In genomic region chr1:28915036-28915895, GRCh38 we compare ENCODE assay signal across 8 cellular contexts. TPM values are rescaled to one million over a fixed set of nuclear protein-coding genes. Genes with fewer than 3 reads are reported as not detected.
A peak's percentile ranks its signal among the peaks of the same experiment; 100 is the strongest.
DNase-seq lines count a peak whose midpoint lies in the region; ATAC-seq and TF ChIP-seq lines count a peak whose summit lies in the region.

No MANE protein-coding gene starts in this region.

- DNase-seq in GM06990 (ENCODE audit: extremely low read depth, insufficient read length), result peak; percentile 69
- peak in 1 of 2 experiments; percentile 55 for DNase-seq in SJSA1 (ENCODE audit: low read depth in 1 of 2, low spot score in 2 of 2)
- DNase-seq in activated naive CD8-positive, alpha-beta T cell treated with anti-CD3 and anti-CD28 coated beads, Interleukin-2, amount 10 ng/mL, durations not matched to agents 7 days and 5 days, result no peak
- DNase-seq in iPS DF 19.7 (ENCODE audit: low read depth, low spot score), result peak; percentile 35
- no peak for DNase-seq in occipital lobe (lab: John Stamatoyannopoulos, UW)

- POLR2A ChIA-PET in activated naive CD8-positive, alpha-beta T cell treated with anti-CD3 and anti-CD28 coated beads, Interleukin-2, amount 10 ng/mL, durations not matched to agents 7 days and 5 days (lab: Charles Lee), result interaction anchor here (1.1 to 3.8 kb wide), 9 partner anchors 9 to 267 kb away, joined by 3 to 41 read pairs (median 11); partner anchors contain the start of genes RNU11, SRSF4 and YTHDF2

- no peaks in the 10 kb centered on the region for H3K27me3 Mint-ChIP-seq in activated naive CD8-positive, alpha-beta T cell treated with anti-CD3 and anti-CD28 coated beads, Interleukin-2, amount 10 ng/mL, durations not matched to agents 7 days and 5 days

- no peaks in the 10 kb centered on the region for H3K9me3 Mint-ChIP-seq in activated naive CD8-positive, alpha-beta T cell treated with anti-CD3 and anti-CD28 coated beads, Interleukin-2, amount 10 ng/mL, durations not matched to agents 7 days and 5 days

- H3K4me1 ChIP-seq in SJSA1 (replicated peaks), result peaks cover 15% of the 10 kb centered on the region

- no peaks in the 10 kb centered on the region for H3K9me3 ChIP-seq in SJSA1 (replicated peaks)

- peaks cover 42% of the 10 kb centered on the region for H3K4me1 Mint-ChIP-seq in activated naive CD8-positive, alpha-beta T cell treated with anti-CD3 and anti-CD28 coated beads, Interleukin-2, amount 10 ng/mL, durations not matched to agents 7 days and 5 days

- ATAC-seq in HG03432 (IDR thresholded peaks at IDR 0.05; ENCODE audit: unreplicated experiment) (peak; percentile 2), HG02970 (IDR thresholded peaks at IDR 0.05; ENCODE audit: low FRiP score, unreplicated experiment) (no peak)
- ATAC-seq in activated naive CD8-positive, alpha-beta T cell treated with anti-CD3 and anti-CD28 coated beads, Interleukin-2, amount 10 ng/mL, durations not matched to agents 7 days and 5 days (ENCODE audit: low read depth), result peak; percentile 27

- H3K4me3 ChIP-seq in GM06990 (replicated peaks; ENCODE audit: low read depth, low read length) (peak overlapping the region; percentile 62), SJSA1 (peak overlapping the region; percentile 58), skin epidermis (peak overlapping the region; percentile 52 to 94 (median 62))

- peak overlapping the region; percentile 96 for H3K27ac Mint-ChIP-seq in activated naive CD8-positive, alpha-beta T cell treated with anti-CD3 and anti-CD28 coated beads, Interleukin-2, amount 10 ng/mL, durations not matched to agents 7 days and 5 days

- TF ChIP-seq CTCF in GM06990 (IDR thresholded peaks at IDR 0.05; ENCODE audit: insufficient read depth, low read length, poor library complexity, severe bottlenecking), result no peak

- H3K27ac ChIP-seq in SJSA1, result no peak overlapping the region
- peak overlapping the region in 12 of 21 experiments; percentile 14 to 76 (median 58) for H3K27ac ChIP-seq in skin epidermis

- peaks cover 5% of the 10 kb centered on the region for H3K36me3 Mint-ChIP-seq in activated naive CD8-positive, alpha-beta T cell treated with anti-CD3 and anti-CD28 coated beads, Interleukin-2, amount 10 ng/mL, durations not matched to agents 7 days and 5 days

- H3K36me3 ChIP-seq in GM06990 (ENCODE audit: control insufficient read depth, insufficient read depth, low read length) (no peaks in the 10 kb centered on the region), SJSA1 (no peaks in the 10 kb centered on the region)

- H3K4me3 Mint-ChIP-seq in activated naive CD8-positive, alpha-beta T cell treated with anti-CD3 and anti-CD28 coated beads, Interleukin-2, amount 10 ng/mL, durations not matched to agents 7 days and 5 days, result peak overlapping the region; percentile 97

- H3K27me3 ChIP-seq in GM06990 (replicated peaks; ENCODE audit: control insufficient read depth, insufficient read depth, low read length) (no peaks in the 10 kb centered on the region), SJSA1 (replicated peaks) (no peaks in the 10 kb centered on the region; the same call in 1 of the 2 replicates)

RNA-seq across cellular contexts. Expression of gene EPB41, which starts 0.9 kb away (rescaled TPM):
- total RNA-seq in SJSA1 (2014; rRNA removed; shearing (Covaris generic)), result 2.1 and 5.3 TPM in 2 replicates
- total RNA-seq in activated naive CD8-positive, alpha-beta T cell treated with anti-CD3 and anti-CD28 coated beads, Interleukin-2, amount 10 ng/mL, durations not matched to agents 7 days and 5 days, result 100 to 1,000 TPM; 162 to 170 TPM
- total RNA-seq in occipital lobe, result 36.2 TPM

Comparison
In these comparisons a context has a peak if more than half of its experiments do, and no peak if none do; other contexts are left out.
1. DNase-seq: peak in GM06990 (single experiment) and iPS DF 19.7 (single experiment); none in activated naive CD8-positive, alpha-beta T cell treated with anti-CD3 and anti-CD28 coated beads, Interleukin-2, amount 10 ng/mL, durations not matched to agents 7 days and 5 days (single experiment) and occipital lobe (single experiment).
2. Peak in every context shown above with its lines, with median percentiles within 50 percentile points of each other: H3K4me3 ChIP-seq.